In the genomic region with DNA sequence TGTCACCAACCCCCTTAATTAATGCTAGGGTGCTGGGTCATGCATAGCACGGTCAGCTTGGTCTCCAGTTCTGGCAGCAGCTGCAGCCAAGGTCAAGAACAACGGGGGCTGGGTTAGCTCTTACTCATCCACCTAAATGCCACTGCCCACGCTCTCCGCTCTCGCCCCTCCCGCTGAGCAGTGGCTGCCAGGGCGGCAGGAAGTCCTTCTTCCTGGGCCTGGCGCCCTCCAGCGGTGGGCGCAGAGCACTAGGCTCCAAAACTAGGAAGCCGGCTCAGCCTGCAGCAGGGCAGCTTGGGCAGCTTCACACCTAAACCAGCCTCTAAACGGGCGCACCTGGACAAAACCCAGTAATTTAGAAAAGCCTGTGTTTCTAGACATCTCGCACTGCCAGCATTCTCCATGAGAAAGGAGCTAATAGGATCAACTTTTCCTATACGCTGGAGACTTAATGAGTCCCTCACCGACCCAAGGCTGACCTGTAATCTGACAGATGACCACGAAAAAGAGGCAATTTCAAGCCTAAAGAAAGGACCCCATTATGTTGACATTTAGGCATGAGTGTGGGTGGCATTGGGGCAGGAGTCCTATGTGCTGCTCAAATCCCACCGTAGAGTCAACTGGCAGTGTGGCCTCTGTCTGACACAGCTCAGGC, we compare ENCODE assay signal across 1 cellular context.
TF ChIP-seq lines count a peak whose summit lies in the region.

No MANE protein-coding gene starts in this region.

TF ChIP-seq in K562, 482 proteins besides CTCF, POLR2A, EP300 and RAD21 (continued from another document and continues in another):
- TF ChIP-seq ZBTB40 (IDR thresholded peaks at IDR 0.05) = peak; percentile 50
- TF ChIP-seq ZBTB40 (CRISPR knock-in tag; IDR thresholded peaks at IDR 0.05) = no peak
- TF ChIP-seq MCM5 (IDR thresholded peaks at IDR 0.05; ENCODE audit: low read depth) = no peak
- TF ChIP-seq PTBP1 (IDR thresholded peaks at IDR 0.05; ENCODE audit: low read depth, low read length) = no peak
- TF ChIP-seq SAFB2 (IDR thresholded peaks at IDR 0.05; ENCODE audit: borderline replicate concordance, low read depth, low read length, severe bottlenecking) = no peak
- peak; percentile 49; the same call in 1 of the 2 replicates for TF ChIP-seq HCFC1 (IDR thresholded peaks at IDR 0.05; ENCODE audit: low read depth, low read length)
- TF ChIP-seq ZNF77 (CRISPR knock-in tag; IDR thresholded peaks at IDR 0.05) = no peak
- TF ChIP-seq, protein P1, sequence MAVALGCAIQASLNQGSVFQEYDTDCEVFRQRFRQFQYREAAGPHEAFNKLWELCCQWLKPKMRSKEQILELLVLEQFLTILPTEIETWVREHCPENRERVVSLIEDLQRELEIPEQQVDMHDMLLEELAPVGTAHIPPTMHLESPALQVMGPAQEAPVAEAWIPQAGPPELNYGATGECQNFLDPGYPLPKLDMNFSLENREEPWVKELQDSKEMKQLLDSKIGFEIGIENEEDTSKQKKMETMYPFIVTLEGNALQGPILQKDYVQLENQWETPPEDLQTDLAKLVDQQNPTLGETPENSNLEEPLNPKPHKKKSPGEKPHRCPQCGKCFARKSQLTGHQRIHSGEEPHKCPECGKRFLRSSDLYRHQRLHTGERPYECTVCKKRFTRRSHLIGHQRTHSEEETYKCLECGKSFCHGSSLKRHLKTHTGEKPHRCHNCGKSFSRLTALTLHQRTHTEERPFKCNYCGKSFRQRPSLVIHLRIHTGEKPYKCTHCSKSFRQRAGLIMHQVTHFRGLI (CRISPR knock-in tag; IDR thresholded peaks at IDR 0.05) = no peak
- no peak; a peak in 1 of 4 replicates for TF ChIP-seq TEAD1 (CRISPR knock-in tag; IDR thresholded peaks at IDR 0.05)
- peak; percentile 13; the same call in 1 of the 2 replicates for TF ChIP-seq TEAD4 (IDR thresholded peaks at IDR 0.05; ENCODE audit: low read length)
- TF ChIP-seq TEAD4 (CRISPR knock-in tag; IDR thresholded peaks at IDR 0.05; ENCODE audit: borderline replicate concordance) = no peak
- TF ChIP-seq RUNX1 (IDR thresholded peaks at IDR 0.05; ENCODE audit: low read depth) = no peak
- TF ChIP-seq, protein P2, sequence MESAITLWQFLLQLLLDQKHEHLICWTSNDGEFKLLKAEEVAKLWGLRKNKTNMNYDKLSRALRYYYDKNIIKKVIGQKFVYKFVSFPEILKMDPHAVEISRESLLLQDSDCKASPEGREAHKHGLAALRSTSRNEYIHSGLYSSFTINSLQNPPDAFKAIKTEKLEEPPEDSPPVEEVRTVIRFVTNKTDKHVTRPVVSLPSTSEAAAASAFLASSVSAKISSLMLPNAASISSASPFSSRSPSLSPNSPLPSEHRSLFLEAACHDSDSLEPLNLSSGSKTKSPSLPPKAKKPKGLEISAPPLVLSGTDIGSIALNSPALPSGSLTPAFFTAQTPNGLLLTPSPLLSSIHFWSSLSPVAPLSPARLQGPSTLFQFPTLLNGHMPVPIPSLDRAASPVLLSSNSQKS (CRISPR knock-in tag; IDR thresholded peaks at IDR 0.05) = no peak
- TF ChIP-seq MAFG (tag; conservative IDR thresholded peaks at IDR 0.05) = no peak
- peak; percentile 53 for TF ChIP-seq CXXC5 (CRISPR knock-in tag; IDR thresholded peaks at IDR 0.05)
- TF ChIP-seq PHB (CRISPR knock-in tag; IDR thresholded peaks at IDR 0.05) = no peak
- TF ChIP-seq EP400 (IDR thresholded peaks at IDR 0.05) = 0 out of 2 replicates have a peak, but pooled peaks have one; percentile 25
- TF ChIP-seq CREB5 (CRISPR knock-in tag; IDR thresholded peaks at IDR 0.05) = no peak
- TF ChIP-seq CHCHD3 (CRISPR knock-in tag; IDR thresholded peaks at IDR 0.05) = no peak
- TF ChIP-seq KLF6 (CRISPR knock-in tag; IDR thresholded peaks at IDR 0.05; ENCODE audit: borderline replicate concordance) = 0 out of 2 replicates have a peak, but pooled peaks have one; percentile 10
- TF ChIP-seq ZNF75A (CRISPR knock-in tag; IDR thresholded peaks at IDR 0.05) = no peak
- TF ChIP-seq ZNF124 (CRISPR knock-in tag; IDR thresholded peaks at IDR 0.05) = no peak
- no peak for TF ChIP-seq RFX7 (CRISPR knock-in tag; IDR thresholded peaks at IDR 0.05)
- TF ChIP-seq NR2C2 (CRISPR knock-in tag; IDR thresholded peaks at IDR 0.05) = no peak; the same call in 1 of the 2 replicates
- no peak for TF ChIP-seq NR2C2 (tag; IDR thresholded peaks at IDR 0.05)
- no peak for TF ChIP-seq ZNF444 (CRISPR knock-in tag; IDR thresholded peaks at IDR 0.05)
- TF ChIP-seq ZFP36 (IDR thresholded peaks at IDR 0.05; ENCODE audit: low read depth, low read length, partially characterized antibody) = peak; percentile 17
- no peak for TF ChIP-seq SNIP1 (IDR thresholded peaks at IDR 0.05; ENCODE audit: low read depth)
- peak; percentile 81 for TF ChIP-seq LCOR (CRISPR knock-in tag; IDR thresholded peaks at IDR 0.05)
- TF ChIP-seq SETDB1 (IDR thresholded peaks at IDR 0.05; ENCODE audit: low read length) = no peak
- TF ChIP-seq JUN (IDR thresholded peaks at IDR 0.05; ENCODE audit: borderline replicate concordance, low read depth, low read length) = peak; percentile 69; the same call in 1 of the 2 replicates
- peak; percentile 18; the same call in 1 of the 2 replicates for TF ChIP-seq JUN (CRISPR knock-in tag; IDR thresholded peaks at IDR 0.05; ENCODE audit: borderline replicate concordance)
- TF ChIP-seq ZNF589 (CRISPR knock-in tag; IDR thresholded peaks at IDR 0.05; ENCODE audit: low read depth) = no peak
- no peak for TF ChIP-seq CREB1 (IDR thresholded peaks at IDR 0.05)
- no peak for TF ChIP-seq CREB1 (CRISPR knock-in tag; IDR thresholded peaks at IDR 0.05)
- TF ChIP-seq MXI1 (IDR thresholded peaks at IDR 0.05; ENCODE audit: low read depth, low read length) = no peak
- TF ChIP-seq CREM (IDR thresholded peaks at IDR 0.05; ENCODE audit: low read depth) = peak; percentile 53
- no peak for TF ChIP-seq E2F1 (CRISPR knock-in tag; IDR thresholded peaks at IDR 0.05)
- TF ChIP-seq KDM2B (CRISPR knock-in tag; IDR thresholded peaks at IDR 0.05) = no peak
- TF ChIP-seq RHOXF2B (CRISPR knock-in tag; conservative IDR thresholded peaks at IDR 0.05) = no peak
- TF ChIP-seq CEBPB (tag; IDR thresholded peaks at IDR 0.05) = no peak
- TF ChIP-seq ZNF12 (CRISPR knock-in tag; IDR thresholded peaks at IDR 0.05) = no peak
- TF ChIP-seq, protein P3, sequence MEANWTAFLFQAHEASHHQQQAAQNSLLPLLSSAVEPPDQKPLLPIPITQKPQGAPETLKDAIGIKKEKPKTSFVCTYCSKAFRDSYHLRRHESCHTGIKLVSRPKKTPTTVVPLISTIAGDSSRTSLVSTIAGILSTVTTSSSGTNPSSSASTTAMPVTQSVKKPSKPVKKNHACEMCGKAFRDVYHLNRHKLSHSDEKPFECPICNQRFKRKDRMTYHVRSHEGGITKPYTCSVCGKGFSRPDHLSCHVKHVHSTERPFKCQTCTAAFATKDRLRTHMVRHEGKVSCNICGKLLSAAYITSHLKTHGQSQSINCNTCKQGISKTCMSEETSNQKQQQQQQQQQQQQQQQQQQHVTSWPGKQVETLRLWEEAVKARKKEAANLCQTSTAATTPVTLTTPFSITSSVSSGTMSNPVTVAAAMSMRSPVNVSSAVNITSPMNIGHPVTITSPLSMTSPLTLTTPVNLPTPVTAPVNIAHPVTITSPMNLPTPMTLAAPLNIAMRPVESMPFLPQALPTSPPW (CRISPR knock-in tag; IDR thresholded peaks at IDR 0.05) = peak; percentile 88
- no peak for TF ChIP-seq SMAD1 (IDR thresholded peaks at IDR 0.05; ENCODE audit: low read depth, low read length, partially characterized antibody)
- TF ChIP-seq, protein P4, sequence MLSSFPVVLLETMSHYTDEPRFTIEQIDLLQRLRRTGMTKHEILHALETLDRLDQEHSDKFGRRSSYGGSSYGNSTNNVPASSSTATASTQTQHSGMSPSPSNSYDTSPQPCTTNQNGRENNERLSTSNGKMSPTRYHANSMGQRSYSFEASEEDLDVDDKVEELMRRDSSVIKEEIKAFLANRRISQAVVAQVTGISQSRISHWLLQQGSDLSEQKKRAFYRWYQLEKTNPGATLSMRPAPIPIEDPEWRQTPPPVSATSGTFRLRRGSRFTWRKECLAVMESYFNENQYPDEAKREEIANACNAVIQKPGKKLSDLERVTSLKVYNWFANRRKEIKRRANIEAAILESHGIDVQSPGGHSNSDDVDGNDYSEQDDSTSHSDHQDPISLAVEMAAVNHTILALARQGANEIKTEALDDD (IDR thresholded peaks at IDR 0.05) = 0 out of 2 replicates have a peak, but pooled peaks have one; percentile 56
- no peak for TF ChIP-seq MEIS2 (IDR thresholded peaks at IDR 0.05; ENCODE audit: partially characterized antibody)
- peak; percentile 85 for TF ChIP-seq XRCC5 (IDR thresholded peaks at IDR 0.05; ENCODE audit: low read depth, low read length)
- no peak for TF ChIP-seq E2F4 (CRISPR knock-in tag; IDR thresholded peaks at IDR 0.05; ENCODE audit: low read depth)
